Comparison of ENCODE assay signal across 8 cellular contexts in the genomic region with DNA sequence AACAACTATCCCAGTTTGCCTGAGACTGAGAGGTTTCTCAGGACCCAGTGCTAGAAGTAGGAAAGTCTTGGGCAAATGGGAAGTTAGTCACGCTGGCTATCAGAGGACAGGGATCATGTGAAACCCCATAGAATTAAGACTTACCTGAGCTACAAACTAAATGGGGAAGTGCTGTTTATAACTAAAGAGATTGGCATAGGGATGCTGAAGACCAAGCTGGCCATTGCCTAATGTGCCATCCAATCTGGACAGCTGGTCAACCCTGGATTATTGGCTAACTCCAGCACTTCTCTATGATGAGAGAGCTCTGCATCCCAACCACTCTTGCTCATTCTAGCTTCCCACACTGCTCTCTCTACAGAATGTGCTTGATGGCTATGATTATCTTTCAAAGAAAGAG.
"Had no signal": no experiment of that assay in that cellular context is flagged by ENCODE, and none has a peak within 500 bp of the region (broad histone marks: within the 10 kb centered on the region; RNA-seq: fewer than 3 reads in every experiment).

No MANE protein-coding gene starts in this region.

- ATAC-seq: HepG2 had no signal

- FAIRE-seq: H54, HepG2 had no signal

- H2AFZ ChIP-seq: GM23248 had no signal

- DNase-seq: GM23248, H9, HCEC 1CT, KBM-7 had no signal

- H3K27ac Mint-ChIP-seq: H9, IgD-negative memory B cell had no signal

- H3K4me1 Mint-ChIP-seq: IgD-negative memory B cell had no signal

- H3K9me3 Mint-ChIP-seq: H9, IgD-negative memory B cell had no signal

- H3K9ac ChIP-seq: GM23248, KMS-11 had no signal

- H3K4me3 ChIP-seq: GM23248 had no signal

- H3K36me3 Mint-ChIP-seq: IgD-negative memory B cell had no signal

- H3K27ac ChIP-seq: GM23248, KMS-11 had no signal

- H3K4me2 ChIP-seq: KMS-11 had no signal

- H3K4me3 Mint-ChIP-seq: H9, IgD-negative memory B cell had no signal
